8 cellular contexts compared by ENCODE assay signal in the genomic region with DNA sequence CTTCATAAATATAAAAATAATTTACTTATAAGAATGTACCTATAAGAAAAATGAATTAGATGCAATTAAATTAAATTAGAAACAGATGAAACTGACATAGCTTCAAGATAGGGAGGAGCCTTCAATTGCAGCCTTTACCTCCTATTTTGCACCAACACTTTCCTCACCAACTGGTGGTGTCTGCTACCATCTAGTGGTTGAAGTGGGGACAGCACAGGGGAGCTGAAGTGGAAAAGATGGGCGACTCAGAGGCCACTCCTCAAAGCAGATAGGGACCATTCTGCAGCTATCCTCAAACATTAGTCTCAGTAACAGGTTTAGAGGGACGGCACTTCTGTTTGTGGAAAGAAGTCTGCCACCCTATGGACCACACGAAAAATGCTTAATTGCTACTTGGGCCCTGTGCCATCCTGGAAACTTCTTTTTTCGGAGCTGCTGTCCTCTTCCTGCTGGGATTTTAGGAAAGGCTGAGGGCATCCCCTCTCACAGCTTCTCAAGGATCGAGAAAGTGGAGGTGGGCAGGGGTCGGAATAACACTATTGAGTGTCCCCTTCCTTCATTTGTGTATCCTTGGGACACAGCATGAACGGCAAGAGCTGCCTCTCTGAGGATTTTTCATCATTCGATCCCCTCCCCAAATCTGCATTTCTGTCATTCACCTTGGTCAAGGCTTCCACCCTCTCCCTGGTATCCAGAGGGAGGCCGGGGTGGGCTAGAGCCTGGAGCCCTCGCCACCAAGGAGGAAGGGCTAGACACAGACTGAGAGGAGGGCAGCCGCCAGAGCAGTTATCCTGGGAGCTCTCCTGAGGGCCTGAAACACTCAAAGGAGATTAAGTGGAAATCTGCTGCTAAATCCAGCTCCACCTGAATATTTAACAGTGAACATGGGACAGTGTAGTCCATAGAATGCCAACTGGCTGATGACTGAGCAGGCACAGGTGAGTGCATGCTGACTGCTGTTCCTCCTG. TPM values are rescaled to one million over a fixed set of nuclear protein-coding genes. Genes with fewer than 3 reads are reported as not detected.
DNase-seq lines count a peak whose midpoint lies in the region; ATAC-seq and TF ChIP-seq lines count a peak whose summit lies in the region.

No MANE protein-coding gene starts in this region.

- no peak overlapping the region for H3K4me3 ChIP-seq in lung

- 44 to 46% methylated on average over 11 of the region's 11 CpGs for WGBS in lung, 2 donors

- peaks cover 0 to 3% of the 10 kb centered on the region in 2 donors for H3K4me1 ChIP-seq in lung (ENCODE audit: control insufficient read depth in 2 of 2, insufficient read depth in 2 of 2, low read length in 2 of 2)

- TF ChIP-seq CTCF in lung (IDR thresholded peaks at IDR 0.05; ENCODE audit: control extremely low read depth, extremely low read depth) = peak; percentile 99

- H3K36me3 ChIP-seq in lung (ENCODE audit: control insufficient read depth in 2 of 2, insufficient read depth in 2 of 2, low read length in 2 of 2) = no peaks in the 10 kb centered on the region

- DNase-seq in DMS53 treated with DMSO at 0.1 percent for 48 hours (lab: John Stamatoyannopoulos, UW; ENCODE audit: unreplicated experiment) (peak; percentile 80), HK-2 (ENCODE audit: unreplicated experiment) (peak; percentile 74), NCI-H774 (lab: John Stamatoyannopoulos, UW) (peak; percentile 65), dermis microvascular lymphatic vessel endothelial cell (ENCODE audit: low read depth in 2 of 2) (peak; percentile 60 to 70), lung (ENCODE audit: low spot score) (peak; percentile 83)
- DNase-seq in activated CD4-positive, alpha-beta T cell treated with anti-CD3 and anti-CD28 coated beads, Interleukin-2, amount 50 U/mL, for 24 hours (ENCODE audit: low read depth in 1 of 2, low spot score in 1 of 2) = peak; percentile 78 to 85
- peak; percentile 59 for DNase-seq in stimulated activated CD8-positive, alpha-beta memory T cell treated with anti-CD3 and anti-CD28 coated beads, Interleukin-12 subunit alpha, Interleukin-12 subunit beta, amount 100 ng/mL, for 4 hours (ENCODE audit: low read depth)

- H3K27ac ChIP-seq in lung (ENCODE audit: low read depth in 1 of 2, low read length in 1 of 2) = no peak overlapping the region

- ATAC-seq in lung (ENCODE audit: insufficient read depth, low FRiP score) (peak; percentile 81), GM21360 (IDR thresholded peaks at IDR 0.05; ENCODE audit: unreplicated experiment) (no peak)

- H3K27me3 ChIP-seq in lung (ENCODE audit: control insufficient read depth, insufficient read depth) = no peaks in the 10 kb centered on the region

- H3K9me3 ChIP-seq in lung (ENCODE audit: control insufficient read depth in 2 of 2, insufficient read depth in 1 of 2, low read length in 1 of 2) = no peaks in the 10 kb centered on the region

RNA-seq across cellular contexts. Expression of a gene that starts 9.6 kb away (rescaled TPM):
- total RNA-seq in dermis microvascular lymphatic vessel endothelial cell = not detected in 2 replicates
- total RNA-seq in lung = not detected
- under 1 TPM; 0.05 to 0.22 TPM for polyA plus RNA-seq in lung

RNA-seq across cellular contexts. Expression of a gene that starts 53.0 kb away (rescaled TPM):
- total RNA-seq in dermis microvascular lymphatic vessel endothelial cell = 69.8 and 71.4 TPM in 2 replicates
- total RNA-seq in lung = 100 to 1,000 TPM in 1 of 2 donors, 10 to 100 TPM in 1; 45.6 to 115 TPM
- polyA plus RNA-seq in lung = 100 to 1,000 TPM; 369 to 427 TPM

RNA-seq across cellular contexts. Expression of a gene that starts 58.4 kb away (rescaled TPM):
- not detected in 2 replicates for total RNA-seq in dermis microvascular lymphatic vessel endothelial cell
- total RNA-seq in lung = not detected
- not detected for polyA plus RNA-seq in lung
